1 cellular context compared by ENCODE assay signal in the genomic region with DNA sequence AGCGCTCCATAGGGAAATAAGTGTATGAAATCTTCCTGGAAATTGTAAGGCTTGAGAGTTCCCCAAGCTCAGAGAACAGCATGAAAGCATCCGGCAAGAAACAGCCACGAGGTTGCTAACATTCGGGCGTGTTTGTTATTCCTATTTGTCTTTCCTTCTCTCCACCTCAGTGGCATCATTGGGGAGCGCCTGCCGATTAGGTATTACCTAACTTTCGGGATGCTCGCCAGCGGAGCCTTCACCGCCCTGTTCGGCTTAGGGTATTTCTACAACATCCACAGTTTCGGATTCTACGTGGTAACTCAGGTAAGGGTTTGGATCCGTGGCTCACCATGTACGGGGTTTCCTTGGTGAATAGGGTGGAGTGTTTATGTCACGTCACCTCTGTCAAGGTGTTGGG.
TF ChIP-seq lines count a peak whose summit lies in the region.

No MANE protein-coding gene starts in this region.

TF ChIP-seq in H1, 55 proteins besides CTCF, POLR2A, EP300 and RAD21 (continued from another document):
- TF ChIP-seq, protein P1, sequence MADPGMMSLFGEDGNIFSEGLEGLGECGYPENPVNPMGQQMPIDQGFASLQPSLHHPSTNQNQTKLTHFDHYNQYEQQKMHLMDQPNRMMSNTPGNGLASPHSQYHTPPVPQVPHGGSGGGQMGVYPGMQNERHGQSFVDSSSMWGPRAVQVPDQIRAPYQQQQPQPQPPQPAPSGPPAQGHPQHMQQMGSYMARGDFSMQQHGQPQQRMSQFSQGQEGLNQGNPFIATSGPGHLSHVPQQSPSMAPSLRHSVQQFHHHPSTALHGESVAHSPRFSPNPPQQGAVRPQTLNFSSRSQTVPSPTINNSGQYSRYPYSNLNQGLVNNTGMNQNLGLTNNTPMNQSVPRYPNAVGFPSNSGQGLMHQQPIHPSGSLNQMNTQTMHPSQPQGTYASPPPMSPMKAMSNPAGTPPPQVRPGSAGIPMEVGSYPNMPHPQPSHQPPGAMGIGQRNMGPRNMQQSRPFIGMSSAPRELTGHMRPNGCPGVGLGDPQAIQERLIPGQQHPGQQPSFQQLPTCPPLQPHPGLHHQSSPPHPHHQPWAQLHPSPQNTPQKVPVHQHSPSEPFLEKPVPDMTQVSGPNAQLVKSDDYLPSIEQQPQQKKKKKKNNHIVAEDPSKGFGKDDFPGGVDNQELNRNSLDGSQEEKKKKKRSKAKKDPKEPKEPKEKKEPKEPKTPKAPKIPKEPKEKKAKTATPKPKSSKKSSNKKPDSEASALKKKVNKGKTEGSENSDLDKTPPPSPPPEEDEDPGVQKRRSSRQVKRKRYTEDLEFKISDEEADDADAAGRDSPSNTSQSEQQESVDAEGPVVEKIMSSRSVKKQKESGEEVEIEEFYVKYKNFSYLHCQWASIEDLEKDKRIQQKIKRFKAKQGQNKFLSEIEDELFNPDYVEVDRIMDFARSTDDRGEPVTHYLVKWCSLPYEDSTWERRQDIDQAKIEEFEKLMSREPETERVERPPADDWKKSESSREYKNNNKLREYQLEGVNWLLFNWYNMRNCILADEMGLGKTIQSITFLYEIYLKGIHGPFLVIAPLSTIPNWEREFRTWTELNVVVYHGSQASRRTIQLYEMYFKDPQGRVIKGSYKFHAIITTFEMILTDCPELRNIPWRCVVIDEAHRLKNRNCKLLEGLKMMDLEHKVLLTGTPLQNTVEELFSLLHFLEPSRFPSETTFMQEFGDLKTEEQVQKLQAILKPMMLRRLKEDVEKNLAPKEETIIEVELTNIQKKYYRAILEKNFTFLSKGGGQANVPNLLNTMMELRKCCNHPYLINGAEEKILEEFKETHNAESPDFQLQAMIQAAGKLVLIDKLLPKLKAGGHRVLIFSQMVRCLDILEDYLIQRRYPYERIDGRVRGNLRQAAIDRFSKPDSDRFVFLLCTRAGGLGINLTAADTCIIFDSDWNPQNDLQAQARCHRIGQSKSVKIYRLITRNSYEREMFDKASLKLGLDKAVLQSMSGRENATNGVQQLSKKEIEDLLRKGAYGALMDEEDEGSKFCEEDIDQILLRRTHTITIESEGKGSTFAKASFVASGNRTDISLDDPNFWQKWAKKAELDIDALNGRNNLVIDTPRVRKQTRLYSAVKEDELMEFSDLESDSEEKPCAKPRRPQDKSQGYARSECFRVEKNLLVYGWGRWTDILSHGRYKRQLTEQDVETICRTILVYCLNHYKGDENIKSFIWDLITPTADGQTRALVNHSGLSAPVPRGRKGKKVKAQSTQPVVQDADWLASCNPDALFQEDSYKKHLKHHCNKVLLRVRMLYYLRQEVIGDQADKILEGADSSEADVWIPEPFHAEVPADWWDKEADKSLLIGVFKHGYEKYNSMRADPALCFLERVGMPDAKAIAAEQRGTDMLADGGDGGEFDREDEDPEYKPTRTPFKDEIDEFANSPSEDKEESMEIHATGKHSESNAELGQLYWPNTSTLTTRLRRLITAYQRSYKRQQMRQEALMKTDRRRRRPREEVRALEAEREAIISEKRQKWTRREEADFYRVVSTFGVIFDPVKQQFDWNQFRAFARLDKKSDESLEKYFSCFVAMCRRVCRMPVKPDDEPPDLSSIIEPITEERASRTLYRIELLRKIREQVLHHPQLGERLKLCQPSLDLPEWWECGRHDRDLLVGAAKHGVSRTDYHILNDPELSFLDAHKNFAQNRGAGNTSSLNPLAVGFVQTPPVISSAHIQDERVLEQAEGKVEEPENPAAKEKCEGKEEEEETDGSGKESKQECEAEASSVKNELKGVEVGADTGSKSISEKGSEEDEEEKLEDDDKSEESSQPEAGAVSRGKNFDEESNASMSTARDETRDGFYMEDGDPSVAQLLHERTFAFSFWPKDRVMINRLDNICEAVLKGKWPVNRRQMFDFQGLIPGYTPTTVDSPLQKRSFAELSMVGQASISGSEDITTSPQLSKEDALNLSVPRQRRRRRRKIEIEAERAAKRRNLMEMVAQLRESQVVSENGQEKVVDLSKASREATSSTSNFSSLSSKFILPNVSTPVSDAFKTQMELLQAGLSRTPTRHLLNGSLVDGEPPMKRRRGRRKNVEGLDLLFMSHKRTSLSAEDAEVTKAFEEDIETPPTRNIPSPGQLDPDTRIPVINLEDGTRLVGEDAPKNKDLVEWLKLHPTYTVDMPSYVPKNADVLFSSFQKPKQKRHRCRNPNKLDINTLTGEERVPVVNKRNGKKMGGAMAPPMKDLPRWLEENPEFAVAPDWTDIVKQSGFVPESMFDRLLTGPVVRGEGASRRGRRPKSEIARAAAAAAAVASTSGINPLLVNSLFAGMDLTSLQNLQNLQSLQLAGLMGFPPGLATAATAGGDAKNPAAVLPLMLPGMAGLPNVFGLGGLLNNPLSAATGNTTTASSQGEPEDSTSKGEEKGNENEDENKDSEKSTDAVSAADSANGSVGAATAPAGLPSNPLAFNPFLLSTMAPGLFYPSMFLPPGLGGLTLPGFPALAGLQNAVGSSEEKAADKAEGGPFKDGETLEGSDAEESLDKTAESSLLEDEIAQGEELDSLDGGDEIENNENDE (IDR thresholded peaks at IDR 0.05; ENCODE audit: insufficient replicate concordance, low read length): no peak
TF ChIP-seq in H1: peak in this region for 0.
